ENCODE assay signal across 9 cellular contexts in the genomic region with DNA sequence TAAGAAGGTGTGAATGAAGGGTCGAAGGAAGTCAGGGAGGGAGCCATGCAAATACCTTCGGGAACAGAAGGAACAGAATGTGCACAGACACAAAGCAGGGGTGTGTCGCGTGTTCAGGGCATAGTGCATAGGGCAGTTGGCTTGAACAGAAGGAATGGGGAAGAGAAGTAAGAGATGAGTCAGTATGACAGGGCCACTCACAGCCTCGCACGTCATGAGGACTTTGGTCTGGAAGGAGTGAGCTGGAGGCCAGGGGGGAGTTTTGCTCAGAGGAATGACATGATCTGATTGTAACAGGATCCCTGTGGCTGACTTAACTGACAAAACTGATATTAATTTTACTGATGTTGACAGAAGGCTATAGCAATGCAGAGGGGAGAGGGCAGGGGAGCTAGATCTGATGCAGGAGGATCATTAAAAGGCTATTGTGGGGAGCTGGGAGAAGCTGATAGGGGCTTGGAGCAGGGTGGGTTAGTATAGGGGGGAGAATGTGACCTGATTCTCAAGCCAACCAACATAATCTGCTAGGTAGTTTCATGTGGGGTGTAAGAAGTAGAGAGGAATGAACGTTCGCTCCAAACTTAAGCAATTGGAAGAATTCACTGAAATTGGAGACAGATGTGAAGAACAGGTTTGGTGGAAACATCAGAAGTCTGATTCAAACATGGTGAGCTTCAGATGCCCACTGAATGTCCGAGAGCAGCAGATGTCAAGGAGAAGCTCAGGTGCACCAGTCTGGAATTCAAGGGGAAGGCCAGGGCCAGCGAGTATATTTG.
DNase-seq lines count a peak whose midpoint lies in the region; ATAC-seq and TF ChIP-seq lines count a peak whose summit lies in the region.
"Had no signal": no experiment of that assay in that cellular context is flagged by ENCODE, and none has a peak within 500 bp of the region (broad histone marks: within the 10 kb centered on the region; RNA-seq: fewer than 3 reads in every experiment).

No MANE protein-coding gene starts in this region.

- H3K4me3 Mint-ChIP-seq in stimulated activated effector memory CD8-positive, alpha-beta T cell treated with anti-CD3 and anti-CD28 coated beads, Interleukin-12 subunit alpha, Interleukin-12 subunit beta, amount 100 ng/mL, for 72 hours: no peak overlapping the region
- H3K4me3 Mint-ChIP-seq: activated CD4-positive, alpha-beta memory T cell treated with anti-CD3 and anti-CD28 coated beads for 36 hours had no signal

- no peak overlapping the region for H3K27ac Mint-ChIP-seq in stimulated activated effector memory CD8-positive, alpha-beta T cell treated with anti-CD3 and anti-CD28 coated beads, Interleukin-12 subunit alpha, Interleukin-12 subunit beta, amount 100 ng/mL, for 72 hours
- H3K27ac Mint-ChIP-seq: activated CD4-positive, alpha-beta memory T cell treated with anti-CD3 and anti-CD28 coated beads for 36 hours had no signal

- H3K9me3 Mint-ChIP-seq in stimulated activated effector memory CD8-positive, alpha-beta T cell treated with anti-CD3 and anti-CD28 coated beads, Interleukin-12 subunit alpha, Interleukin-12 subunit beta, amount 100 ng/mL, for 72 hours: no peaks in the 10 kb centered on the region

- DNase-seq in HFF-Myc (ENCODE audit: extremely low read depth, low read depth) (peak; percentile 65), RPMI7951 (ENCODE audit: low read depth) (peak; percentile 83), hepatic stellate cell (ENCODE audit: low spot score) (peak; percentile 41), NCI-H2081 treated with DMSO at 0.1 percent for 48 hours (lab: John Stamatoyannopoulos, UW) (no peak), occipital lobe (lab: John Stamatoyannopoulos, UW) (no peak)
- DNase-seq in stimulated activated effector memory CD8-positive, alpha-beta T cell treated with anti-CD3 and anti-CD28 coated beads, Interleukin-12 subunit alpha, Interleukin-12 subunit beta, amount 100 ng/mL, for 72 hours (ENCODE audit: low spot score in 2 of 2): no peak
- DNase-seq: activated CD4-positive, alpha-beta memory T cell treated with anti-CD3 and anti-CD28 coated beads for 36 hours had no signal

- no peak for TF ChIP-seq CTCF in HFF-Myc (IDR thresholded peaks at IDR 0.05; ENCODE audit: low read depth, low read length, missing control alignments)

- H3K36me3 Mint-ChIP-seq in stimulated activated effector memory CD8-positive, alpha-beta T cell treated with anti-CD3 and anti-CD28 coated beads, Interleukin-12 subunit alpha, Interleukin-12 subunit beta, amount 100 ng/mL, for 72 hours: no peaks in the 10 kb centered on the region
- H3K36me3 Mint-ChIP-seq: activated CD4-positive, alpha-beta memory T cell treated with anti-CD3 and anti-CD28 coated beads for 36 hours had no signal

- no peak overlapping the region for H3K4me3 ChIP-seq in HFF-Myc (replicated peaks; ENCODE audit: low read depth, low read length)
- H3K4me3 ChIP-seq: tibial artery had no signal

- no peaks in the 10 kb centered on the region for H3K4me1 Mint-ChIP-seq in stimulated activated effector memory CD8-positive, alpha-beta T cell treated with anti-CD3 and anti-CD28 coated beads, Interleukin-12 subunit alpha, Interleukin-12 subunit beta, amount 100 ng/mL, for 72 hours

- ATAC-seq in stimulated activated effector memory CD8-positive, alpha-beta T cell treated with anti-CD3 and anti-CD28 coated beads, Interleukin-12 subunit alpha, Interleukin-12 subunit beta, amount 100 ng/mL, for 72 hours: peak; percentile 40
- no peak for ATAC-seq in HG03039 (IDR thresholded peaks at IDR 0.05; ENCODE audit: unreplicated experiment)

Comparison
In these comparisons a context has a peak if more than half of its experiments do, and no peak if none do; other contexts are left out.
1. DNase-seq: peak in HFF-Myc (single experiment), RPMI7951 (single experiment) and hepatic stellate cell (single experiment); none in stimulated activated effector memory CD8-positive, alpha-beta T cell treated with anti-CD3 and anti-CD28 coated beads, Interleukin-12 subunit alpha, Interleukin-12 subunit beta, amount 100 ng/mL, for 72 hours (0 of 2), NCI-H2081 treated with DMSO at 0.1 percent for 48 hours (single experiment) and occipital lobe (single experiment).